Comparison of ENCODE assay signal across 9 cellular contexts in the genomic region with DNA sequence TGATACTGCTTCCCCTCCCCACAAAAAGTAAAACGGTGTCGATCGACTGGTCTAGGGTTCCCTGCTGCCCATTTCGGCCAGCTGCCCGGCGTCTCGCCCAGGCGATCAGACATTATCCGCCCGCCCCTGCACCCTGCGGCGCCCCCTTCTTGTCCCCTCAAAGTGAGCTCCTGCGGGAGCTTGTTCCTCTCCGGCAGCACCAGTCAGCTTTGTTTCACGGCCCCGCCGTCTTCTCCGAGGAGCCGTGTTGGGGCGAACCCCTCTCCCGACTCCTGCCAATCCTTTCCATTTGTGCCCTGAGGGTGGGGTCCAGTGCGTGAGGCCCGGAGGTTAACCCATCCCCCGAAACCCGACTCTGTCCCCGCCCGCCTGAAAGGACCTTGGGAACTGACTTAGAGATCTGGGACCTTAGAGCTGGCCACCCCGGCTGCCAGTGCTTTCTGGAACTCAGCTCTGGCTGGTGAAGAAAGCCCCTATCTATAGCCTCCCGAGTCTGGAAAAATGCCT. TPM values are rescaled to one million over a fixed set of nuclear protein-coding genes. Genes with fewer than 3 reads are reported as not detected.
DNase-seq lines count a peak whose midpoint lies in the region; ATAC-seq, FAIRE-seq and TF ChIP-seq lines count a peak whose summit lies in the region.
"Had no signal": no experiment of that assay in that cellular context is flagged by ENCODE, and none has a peak within 500 bp of the region (broad histone marks: within the 10 kb centered on the region; RNA-seq: fewer than 3 reads in every experiment).

No MANE protein-coding gene starts in this region.

- FAIRE-seq in pancreas (lab: Jason Lieb, UNC), result no peak
- FAIRE-seq: TTC549 had no signal

- intact Hi-C loops in left cardiac atrium (cut with DNase I) (loop anchor here in 1 of 2 donors (5.0 kb wide), 1 partner anchor 155 kb away; a partner anchor contains a TSS), pancreas (cut with DNase I) (no loop called here)

- DNase-seq in COR-L47 (lab: John Stamatoyannopoulos, UW) (peak; percentile 34), SK-N-MC (ENCODE audit: low read depth, low spot score) (no peak), amniotic epithelial cell (ENCODE audit: low read depth) (peak; percentile 26), left cardiac atrium (peak; percentile 73), pancreas (peak; percentile 70 to 88 (median 74)), NCI-H2029 treated with DMSO at 0.1 percent for 48 hours (lab: John Stamatoyannopoulos, UW) (no peak)

- H3K4me3 ChIP-seq in SK-N-MC (peak overlapping the region; percentile 99), pancreas (peak overlapping the region; percentile 74 to 91 (median 84))

- H3K36me3 ChIP-seq in SK-N-MC (ENCODE audit: insufficient read depth, low read length) (peaks cover 27% of the 10 kb centered on the region), pancreas (peaks cover 0 to 5% (median 0%) of the 10 kb centered on the region in 3 donors)

- 0 to 1% methylated on average over 26 to 29 of the region's 29 CpGs for WGBS in pancreas, 2 donors

- TF ChIP-seq CTCF in pancreas (IDR thresholded peaks at IDR 0.05), result no peak

- H3K27ac ChIP-seq in SK-N-MC, result peak overlapping the region; percentile 100
- peak overlapping the region; percentile 94 to 100 (median 99) for H3K27ac ChIP-seq in pancreas

- peaks cover 11 to 18% (median 13%) of the 10 kb centered on the region in 3 donors for H3K4me1 ChIP-seq in pancreas

- no peaks in the 10 kb centered on the region for H3K9me3 ChIP-seq in SK-N-MC (ENCODE audit: low read depth, low read length)
- H3K9me3 ChIP-seq in pancreas, result no peaks in the 10 kb centered on the region

- ATAC-seq in HG03135 (IDR thresholded peaks at IDR 0.05; ENCODE audit: unreplicated experiment), result peak; percentile 0
- ATAC-seq in left cardiac atrium, result peak; percentile 35 to 47
- ATAC-seq in pancreas, result peak; percentile 37 to 65 (median 57)
- ATAC-seq in GM18520 (IDR thresholded peaks at IDR 0.05; ENCODE audit: unreplicated experiment), result no peak

- no peaks in the 10 kb centered on the region for H3K27me3 ChIP-seq in pancreas

- peak overlapping the region; percentile 100 for H3K9ac ChIP-seq in SK-N-MC (ENCODE audit: insufficient read length)

RNA-seq across cellular contexts. Expression of a gene that starts 0.5 kb away (rescaled TPM):
- total RNA-seq in left cardiac atrium, result 100 to 1,000 TPM; 146 to 166 TPM
- total RNA-seq in pancreas, result 10 to 100 TPM; 41.5 to 68.7 (median 47.2) TPM
- polyA plus RNA-seq in pancreas, result 10 to 100 TPM; 45.4 to 72.1 TPM

RNA-seq across cellular contexts. Expression of a gene that starts 4.9 kb away (rescaled TPM):
- total RNA-seq in left cardiac atrium, result 1 to 10 TPM; 3.2 to 7.9 TPM
- total RNA-seq in pancreas, result 1 to 10 TPM in 4 of 6 donors, under 1 TPM in 2; 0.47 to 1.3 (median 1.1) TPM
- polyA plus RNA-seq in pancreas, result 1 to 10 TPM; 1.7 to 3.8 TPM

RNA-seq across cellular contexts. Expression of a gene that starts 39.8 kb away (rescaled TPM):
- total RNA-seq in left cardiac atrium, result 10 to 100 TPM; 29.1 to 34.4 TPM
- total RNA-seq in pancreas, result 10 to 100 TPM; 11.9 to 24.6 (median 15.8) TPM
- polyA plus RNA-seq in pancreas, result 10 to 100 TPM; 26.8 to 42.5 TPM

Comparison
In these comparisons a context has a peak if more than half of its experiments do, and no peak if none do; other contexts are left out.
1. DNase-seq: peak in COR-L47 (single experiment), amniotic epithelial cell (single experiment), left cardiac atrium (single experiment) and pancreas (6 of 6); none in SK-N-MC (single experiment) and NCI-H2029 treated with DMSO at 0.1 percent for 48 hours (single experiment).